Comparison of ENCODE assay signal across 7 cellular contexts in the genomic region with DNA sequence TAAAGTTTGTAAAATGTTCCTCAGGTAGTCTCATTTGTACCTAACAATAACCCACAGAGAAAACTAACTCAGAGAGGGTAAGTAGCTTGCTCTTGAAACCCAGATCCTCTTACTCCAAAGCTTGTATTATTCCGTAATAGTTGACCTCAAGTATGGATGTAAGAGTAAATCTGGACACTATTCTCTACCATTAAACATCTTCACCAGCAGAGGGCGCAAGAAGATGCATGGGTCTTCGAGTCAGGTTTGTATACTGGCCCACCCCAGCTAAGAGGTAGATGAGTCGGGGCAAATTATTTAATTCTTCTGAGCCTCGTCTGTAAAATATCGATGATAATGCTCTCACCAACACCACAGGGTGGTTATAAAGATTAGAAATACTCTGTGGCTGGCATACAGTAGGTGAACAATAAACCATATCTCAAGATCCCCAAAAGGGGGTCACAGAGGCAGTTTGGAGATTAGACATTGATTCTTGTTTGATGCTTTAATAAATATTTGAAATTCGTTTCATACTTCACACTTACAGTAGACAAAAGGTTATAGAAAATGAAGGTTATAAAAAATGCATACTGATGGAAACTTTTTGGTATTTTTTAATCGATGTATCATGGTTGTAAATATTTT.
DNase-seq lines count a peak whose midpoint lies in the region; ATAC-seq and TF ChIP-seq lines count a peak whose summit lies in the region.

No MANE protein-coding gene starts in this region.

- no peak for ATAC-seq in HG02870 (IDR thresholded peaks at IDR 0.05; ENCODE audit: unreplicated experiment)

- peak; percentile 84 for TF ChIP-seq CTCF in GM10266 (IDR thresholded peaks at IDR 0.05; ENCODE audit: control insufficient read depth, insufficient read depth, low read depth, missing control alignments)
- TF ChIP-seq CTCF in SU-DHL-6 (IDR thresholded peaks at IDR 0.05; ENCODE audit: insufficient read depth, low read length, poor library complexity, severe bottlenecking), result peak; percentile 78
- TF ChIP-seq CTCF in astrocyte of the cerebellum (IDR thresholded peaks at IDR 0.05; ENCODE audit: low read depth, low read length, missing control alignments), result peak; percentile 67

- H3F3A ChIP-seq in SU-DHL-6 (ENCODE audit: insufficient read depth), result peaks cover 9% of the 10 kb centered on the region

- in situ Hi-C loops in astrocyte of the cerebellum (cut with HindIII; ENCODE audit: low sequenced_read_pairs), result loop anchor here (25.0 kb wide), 1 partner anchor 255 kb away; no protein-coding TSS in a partner anchor

- H2AFZ ChIP-seq in SU-DHL-6 (ENCODE audit: low read depth, low read length, severe bottlenecking), result no peak overlapping the region

- no peaks in the 10 kb centered on the region for H4K20me1 ChIP-seq in SU-DHL-6 (ENCODE audit: low read depth, low read length)

- H3K9me2 ChIP-seq in SU-DHL-6 (replicated peaks; ENCODE audit: insufficient read depth, low read length), result no peaks in the 10 kb centered on the region

- H3K27ac ChIP-seq in SU-DHL-6 (ENCODE audit: low read depth, low read length) (no peak overlapping the region), iPS DF 6.9 (ENCODE audit: low read length) (no peak overlapping the region)

- H3K4me3 ChIP-seq in SU-DHL-6 (ENCODE audit: insufficient read depth, low read length, poor library complexity, severe bottlenecking) (no peak overlapping the region), astrocyte of the cerebellum (ENCODE audit: low read depth, low read length) (no peak overlapping the region), iPS DF 6.9 (ENCODE audit: low read length) (no peak overlapping the region)

- no peaks in the 10 kb centered on the region for H3K27me3 ChIP-seq in SU-DHL-6 (ENCODE audit: low read length)
- H3K27me3 ChIP-seq in iPS DF 6.9 (ENCODE audit: control insufficient read depth, insufficient read depth, low read length), result no peaks in the 10 kb centered on the region; the same call in 1 of the 2 replicates

- H3K4me1 ChIP-seq in iPS DF 6.9 (ENCODE audit: control insufficient read depth, insufficient read depth, low read length), result no peaks in the 10 kb centered on the region

- no peaks in the 10 kb centered on the region for H3K9me3 ChIP-seq in SU-DHL-6 (ENCODE audit: insufficient read depth, low read length)
- no peaks in the 10 kb centered on the region for H3K9me3 ChIP-seq in iPS DF 6.9 (ENCODE audit: control insufficient read depth, insufficient read depth, low read length)

- H3K79me2 ChIP-seq in SU-DHL-6 (ENCODE audit: insufficient read depth, low read length), result no peaks in the 10 kb centered on the region

- H3K36me3 ChIP-seq in SU-DHL-6 (ENCODE audit: low read length) (no peaks in the 10 kb centered on the region), iPS DF 6.9 (ENCODE audit: control insufficient read depth, insufficient read depth, low read length) (no peaks in the 10 kb centered on the region)

- no peak overlapping the region for H3K9ac ChIP-seq in SU-DHL-6 (ENCODE audit: low read length)

- no peak overlapping the region for H3K4me2 ChIP-seq in SU-DHL-6 (ENCODE audit: low read depth, low read length, poor library complexity, severe bottlenecking)

- 100% methylated on average over 1 of the region's 8 CpGs for WGBS in iPS DF 6.9 (ENCODE audit: insufficient coverage, insufficient read length)

- DNase-seq in GM10266 (ENCODE audit: extremely low spot score) (peak; percentile 81), MV-4-11 (lab: John Stamatoyannopoulos, UW) (peak; percentile 76), astrocyte of the cerebellum (ENCODE audit: low read depth) (peak; percentile 76), iPS DF 6.9 (ENCODE audit: low read depth, low spot score) (peak; percentile 66)
- DNase-seq in stimulated activated CD4-positive, alpha-beta T cell treated with anti-CD3 and anti-CD28 coated beads, Interleukin-15, amount 100 ng/mL, for 24 hours, result peak; percentile 67
